ENCODE assay signal across 9 cellular contexts in the genomic region with DNA sequence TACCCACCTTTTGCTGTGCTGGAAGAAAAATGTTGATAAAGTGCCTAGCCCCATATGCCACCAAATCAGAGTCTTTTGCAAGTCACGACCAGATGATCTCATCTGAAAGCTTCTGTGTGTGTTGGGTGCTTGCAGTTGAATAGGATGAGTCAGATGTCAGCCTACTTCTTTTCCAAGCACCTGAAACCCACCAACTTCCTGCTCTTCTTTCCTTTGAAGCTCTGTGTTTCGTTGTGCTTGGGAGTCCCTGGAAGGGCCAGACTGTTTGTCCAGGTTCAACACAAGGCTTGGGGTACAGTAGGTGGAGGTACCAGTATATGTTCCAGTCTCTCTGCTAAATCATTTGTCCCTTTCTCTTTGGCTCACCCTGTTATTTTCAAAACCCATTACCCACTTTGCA. TPM values are rescaled to one million over a fixed set of nuclear protein-coding genes. Genes with fewer than 3 reads are reported as not detected.
DNase-seq lines count a peak whose midpoint lies in the region; ATAC-seq and TF ChIP-seq lines count a peak whose summit lies in the region.
"Had no signal": no experiment of that assay in that cellular context is flagged by ENCODE, and none has a peak within 500 bp of the region (broad histone marks: within the 10 kb centered on the region; RNA-seq: fewer than 3 reads in every experiment).

No MANE protein-coding gene starts in this region.

- no peaks in the 10 kb centered on the region for H3K27me3 ChIP-seq in prostate gland (replicated peaks; ENCODE audit: insufficient read depth)
- H3K27me3 ChIP-seq: BLaER1 treated with 17β-estradiol and CSF1 and Interleukin-3, amounts not matched to agents 10 nM and 100 nM had no signal

- no peaks in the 10 kb centered on the region for H3K9me3 ChIP-seq in prostate gland
- H3K9me3 ChIP-seq: BLaER1 treated with 17β-estradiol and CSF1 and Interleukin-3, amounts not matched to agents 10 nM and 100 nM had no signal

- no peak for ATAC-seq in GM21381 (IDR thresholded peaks at IDR 0.05; ENCODE audit: unreplicated experiment)
- no peak for ATAC-seq in HG02840 (IDR thresholded peaks at IDR 0.05; ENCODE audit: low FRiP score, unreplicated experiment)

- H3K27ac ChIP-seq in epithelial cell of prostate (peak overlapping the region; percentile 74), prostate gland (no peak overlapping the region)
- H3K27ac ChIP-seq: BLaER1 treated with 17β-estradiol and CSF1 and Interleukin-3, amounts not matched to agents 10 nM and 100 nM had no signal

- TF ChIP-seq CTCF in prostate gland (IDR thresholded peaks at IDR 0.05): no peak

- DNase-seq in activated CD8-positive, alpha-beta memory T cell treated with anti-CD3 and anti-CD28 coated beads for 24 hours: peak; percentile 68
- DNase-seq in activated CD8-positive, alpha-beta memory T cell treated with anti-CD3 and anti-CD28 coated beads, Interleukin-2, amount 50 U/mL, for 48 hours: no peak
- DNase-seq in OCI-M1 (lab: John Stamatoyannopoulos, UW) (peak; percentile 42), epithelial cell of prostate (ENCODE audit: low read depth, low spot score) (peak; percentile 83), prostate gland (ENCODE audit: low spot score) (no peak)
- DNase-seq in stimulated activated CD8-positive, alpha-beta memory T cell treated with anti-CD3 and anti-CD28 coated beads, Interleukin-4, amount 100 ng/mL, for 48 hours: peak; percentile 28

- intact Hi-C loops in prostate gland (cut with DNase I): loop anchor here (5.0 to 10.0 kb wide), 2 partner anchors 178 to 295 kb away; a partner anchor contains a TSS

- H3K4me1 ChIP-seq in prostate gland (replicated peaks): no peaks in the 10 kb centered on the region

- TF ChIP-seq POLR2A in prostate gland (IDR thresholded peaks at IDR 0.05): no peak

- no peak overlapping the region for H3K4me3 ChIP-seq in prostate gland
- H3K4me3 ChIP-seq: BLaER1 treated with 17β-estradiol and CSF1 and Interleukin-3, amounts not matched to agents 10 nM and 100 nM had no signal

- 66% methylated on average over 2 of the region's 2 CpGs for WGBS in prostate gland

- no peaks in the 10 kb centered on the region for H3K36me3 ChIP-seq in prostate gland
- H3K36me3 ChIP-seq: BLaER1 treated with 17β-estradiol and CSF1 and Interleukin-3, amounts not matched to agents 10 nM and 100 nM had no signal

RNA-seq across cellular contexts. Expression of a gene that starts 36.8 kb away (rescaled TPM):
- total RNA-seq in prostate gland: 10 to 100 TPM; 18.8 to 28.2 TPM

Comparison
In these comparisons a context has a peak if more than half of its experiments do, and no peak if none do; other contexts are left out.
1. DNase-seq: peak in activated CD8-positive, alpha-beta memory T cell treated with anti-CD3 and anti-CD28 coated beads for 24 hours (single experiment), OCI-M1 (single experiment), epithelial cell of prostate (single experiment) and stimulated activated CD8-positive, alpha-beta memory T cell treated with anti-CD3 and anti-CD28 coated beads, Interleukin-4, amount 100 ng/mL, for 48 hours (single experiment); none in activated CD8-positive, alpha-beta memory T cell treated with anti-CD3 and anti-CD28 coated beads, Interleukin-2, amount 50 U/mL, for 48 hours (single experiment) and prostate gland (single experiment).